Comparison of ENCODE assay signal across 1 cellular context in the genomic region with DNA sequence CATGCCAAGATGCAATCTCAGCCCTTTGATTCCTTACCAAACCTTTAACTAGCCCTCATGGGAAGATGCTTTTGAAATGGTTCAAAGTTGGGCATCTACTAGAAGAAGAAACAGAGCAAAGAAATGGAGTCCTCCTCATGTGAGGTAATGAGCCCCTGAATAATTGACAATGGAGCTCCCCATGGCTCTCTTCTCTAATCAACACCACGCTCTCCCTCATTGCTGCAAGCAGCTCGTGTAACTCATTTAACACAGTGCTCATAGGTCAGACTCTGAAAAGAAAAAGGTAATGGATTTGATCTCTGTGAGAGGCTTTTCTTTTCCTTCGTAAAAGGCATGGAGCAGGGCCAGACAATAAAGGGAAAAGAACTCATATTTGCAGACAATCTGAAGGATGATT.
TF ChIP-seq lines count a peak whose summit lies in the region.

No MANE protein-coding gene starts in this region.

TF ChIP-seq in H1, 55 proteins besides CTCF, POLR2A, EP300 and RAD21:
- TF ChIP-seq GABPA (IDR thresholded peaks at IDR 0.05; ENCODE audit: borderline replicate concordance, insufficient read depth, low read length) (no peak), CTBP2 (IDR thresholded peaks at IDR 0.05; ENCODE audit: borderline replicate concordance, insufficient read depth, insufficient read length, low read length) (no peak), RXRA (IDR thresholded peaks at IDR 0.05; ENCODE audit: insufficient read depth, low read depth, low read length) (no peak), TEAD4 (IDR thresholded peaks at IDR 0.05; ENCODE audit: low read depth, low read length) (no peak), SP1 (IDR thresholded peaks at IDR 0.05; ENCODE audit: low read depth, low read length) (no peak), CREB1 (IDR thresholded peaks at IDR 0.05) (no peak), RNF2 (IDR thresholded peaks at IDR 0.05; ENCODE audit: borderline replicate concordance, low read depth, low read length, missing control alignments, poor library complexity, severe bottlenecking) (no peak), YY1 (IDR thresholded peaks at IDR 0.05; ENCODE audit: low read depth, low read length) (no peak), CBX5 (IDR thresholded peaks at IDR 0.05; ENCODE audit: low read depth, low read length) (no peak), POU5F1 (IDR thresholded peaks at IDR 0.05; ENCODE audit: low read depth, low read length) (no peak), SRF (IDR thresholded peaks at IDR 0.05; ENCODE audit: low read depth, low read length) (no peak)
TF ChIP-seq in H1: peak in this region for 0.
